1 cellular context compared by ENCODE assay signal in genomic region chr7:2232766-2233520, GRCh38.
TF ChIP-seq lines count a peak whose summit lies in the region.

Gene MAD1L1 (minus strand): TSS chr7:2232945. CDS start chr7:2230133, 2,812 bp downstream.

TF ChIP-seq in HEK293, 187 proteins besides CTCF, POLR2A, EP300 and RAD21 (continued from another document and continues in another):
- TF ChIP-seq, protein P1, sequence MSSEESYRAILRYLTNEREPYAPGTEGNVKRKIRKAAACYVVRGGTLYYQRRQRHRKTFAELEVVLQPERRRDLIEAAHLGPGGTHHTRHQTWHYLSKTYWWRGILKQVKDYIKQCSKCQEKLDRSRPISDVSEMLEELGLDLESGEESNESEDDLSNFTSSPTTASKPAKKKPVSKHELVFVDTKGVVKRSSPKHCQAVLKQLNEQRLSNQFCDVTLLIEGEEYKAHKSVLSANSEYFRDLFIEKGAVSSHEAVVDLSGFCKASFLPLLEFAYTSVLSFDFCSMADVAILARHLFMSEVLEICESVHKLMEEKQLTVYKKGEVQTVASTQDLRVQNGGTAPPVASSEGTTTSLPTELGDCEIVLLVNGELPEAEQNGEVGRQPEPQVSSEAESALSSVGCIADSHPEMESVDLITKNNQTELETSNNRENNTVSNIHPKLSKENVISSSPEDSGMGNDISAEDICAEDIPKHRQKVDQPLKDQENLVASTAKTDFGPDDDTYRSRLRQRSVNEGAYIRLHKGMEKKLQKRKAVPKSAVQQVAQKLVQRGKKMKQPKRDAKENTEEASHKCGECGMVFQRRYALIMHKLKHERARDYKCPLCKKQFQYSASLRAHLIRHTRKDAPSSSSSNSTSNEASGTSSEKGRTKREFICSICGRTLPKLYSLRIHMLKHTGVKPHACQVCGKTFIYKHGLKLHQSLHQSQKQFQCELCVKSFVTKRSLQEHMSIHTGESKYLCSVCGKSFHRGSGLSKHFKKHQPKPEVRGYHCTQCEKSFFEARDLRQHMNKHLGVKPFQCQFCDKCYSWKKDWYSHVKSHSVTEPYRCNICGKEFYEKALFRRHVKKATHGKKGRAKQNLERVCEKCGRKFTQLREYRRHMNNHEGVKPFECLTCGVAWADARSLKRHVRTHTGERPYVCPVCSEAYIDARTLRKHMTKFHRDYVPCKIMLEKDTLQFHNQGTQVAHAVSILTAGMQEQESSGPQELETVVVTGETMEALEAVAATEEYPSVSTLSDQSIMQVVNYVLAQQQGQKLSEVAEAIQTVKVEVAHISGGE (tag by site-specific recombination; conservative IDR thresholded peaks at IDR 0.05; ENCODE audit: low read depth): peak; percentile 81
- TF ChIP-seq ZNF391 (tag by site-specific recombination; IDR thresholded peaks at IDR 0.05; ENCODE audit: borderline replicate concordance, low read depth) (no peak), RBAK (tag by site-specific recombination; IDR thresholded peaks at IDR 0.05) (no peak), ZNF610 (tag by site-specific recombination; IDR thresholded peaks at IDR 0.05; ENCODE audit: borderline replicate concordance) (0 out of 2 replicates have a peak, but pooled peaks have one; percentile 58), ZNF529 (tag by site-specific recombination; IDR thresholded peaks at IDR 0.05; ENCODE audit: insufficient replicate concordance) (no peak), ZNF140 (tag by site-specific recombination; IDR thresholded peaks at IDR 0.05) (no peak), ZNF2 (tag by site-specific recombination; IDR thresholded peaks at IDR 0.05) (peak; percentile 88), ZNF416 (tag by site-specific recombination; IDR thresholded peaks at IDR 0.05) (no peak), KLF17 (tag by site-specific recombination; IDR thresholded peaks at IDR 0.05) (0 out of 2 replicates have a peak, but pooled peaks have one; percentile 26), ZNF354C (tag by site-specific recombination; IDR thresholded peaks at IDR 0.05; ENCODE audit: borderline replicate concordance, low read depth) (no peak), ZNF76 (tag by site-specific recombination; IDR thresholded peaks at IDR 0.05; ENCODE audit: borderline replicate concordance, low read depth) (peak; percentile 38; the same call in 1 of the 2 replicates), ZNF324 (tag by site-specific recombination; IDR thresholded peaks at IDR 0.05) (peak; percentile 78; the same call in 1 of the 2 replicates), ZNF184 (tag by site-specific recombination; IDR thresholded peaks at IDR 0.05) (0 out of 2 replicates have a peak, but pooled peaks have one; percentile 6), PATZ1 (tag by site-specific recombination; IDR thresholded peaks at IDR 0.05) (peak; percentile 73), ZBTB8A (tag by site-specific recombination; IDR thresholded peaks at IDR 0.05) (0 out of 2 replicates have a peak, but pooled peaks have one; percentile 10), ZNF221 (tag by site-specific recombination; IDR thresholded peaks at IDR 0.05; ENCODE audit: borderline replicate concordance) (no peak), GLI2 (tag by site-specific recombination; IDR thresholded peaks at IDR 0.05; ENCODE audit: borderline replicate concordance, low read depth) (no peak), ZNF146 (tag by site-specific recombination; IDR thresholded peaks at IDR 0.05) (no peak), ZNF433 (tag by site-specific recombination; IDR thresholded peaks at IDR 0.05; ENCODE audit: low read depth) (no peak), ZNF174 (tag by site-specific recombination; IDR thresholded peaks at IDR 0.05) (no peak), ZNF423 (tag by site-specific recombination; IDR thresholded peaks at IDR 0.05) (peak; percentile 93), ATF2 (tag by site-specific recombination; IDR thresholded peaks at IDR 0.05; ENCODE audit: low read depth) (no peak), KLF7 (tag by site-specific recombination; IDR thresholded peaks at IDR 0.05; ENCODE audit: borderline replicate concordance) (no peak), ZNF629 (tag by site-specific recombination; IDR thresholded peaks at IDR 0.05) (peak; percentile 69; the same call in 1 of the 2 replicates), ZNF544 (tag by site-specific recombination; IDR thresholded peaks at IDR 0.05) (no peak), ZNF777 (tag by site-specific recombination; IDR thresholded peaks at IDR 0.05; ENCODE audit: borderline replicate concordance) (no peak), ZNF513 (tag by site-specific recombination; IDR thresholded peaks at IDR 0.05) (no peak), ZNF133 (tag by site-specific recombination; IDR thresholded peaks at IDR 0.05) (no peak), YY1 (tag by site-specific recombination; IDR thresholded peaks at IDR 0.05) (no peak), ZEB2 (tag by site-specific recombination; IDR thresholded peaks at IDR 0.05) (peak; percentile 68), ZNF530 (tag by site-specific recombination; IDR thresholded peaks at IDR 0.05; ENCODE audit: low read depth) (peak; percentile 99), ZNF366 (tag by site-specific recombination; conservative IDR thresholded peaks at IDR 0.05) (no peak), BCL11A (tag by site-specific recombination; IDR thresholded peaks at IDR 0.05; ENCODE audit: low read depth) (no peak)
- TF ChIP-seq, protein P2, sequence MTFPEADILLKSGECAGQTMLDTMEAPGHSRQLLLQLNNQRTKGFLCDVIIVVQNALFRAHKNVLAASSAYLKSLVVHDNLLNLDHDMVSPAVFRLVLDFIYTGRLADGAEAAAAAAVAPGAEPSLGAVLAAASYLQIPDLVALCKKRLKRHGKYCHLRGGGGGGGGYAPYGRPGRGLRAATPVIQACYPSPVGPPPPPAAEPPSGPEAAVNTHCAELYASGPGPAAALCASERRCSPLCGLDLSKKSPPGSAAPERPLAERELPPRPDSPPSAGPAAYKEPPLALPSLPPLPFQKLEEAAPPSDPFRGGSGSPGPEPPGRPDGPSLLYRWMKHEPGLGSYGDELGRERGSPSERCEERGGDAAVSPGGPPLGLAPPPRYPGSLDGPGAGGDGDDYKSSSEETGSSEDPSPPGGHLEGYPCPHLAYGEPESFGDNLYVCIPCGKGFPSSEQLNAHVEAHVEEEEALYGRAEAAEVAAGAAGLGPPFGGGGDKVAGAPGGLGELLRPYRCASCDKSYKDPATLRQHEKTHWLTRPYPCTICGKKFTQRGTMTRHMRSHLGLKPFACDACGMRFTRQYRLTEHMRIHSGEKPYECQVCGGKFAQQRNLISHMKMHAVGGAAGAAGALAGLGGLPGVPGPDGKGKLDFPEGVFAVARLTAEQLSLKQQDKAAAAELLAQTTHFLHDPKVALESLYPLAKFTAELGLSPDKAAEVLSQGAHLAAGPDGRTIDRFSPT (tag by site-specific recombination; IDR thresholded peaks at IDR 0.05): no peak
- TF ChIP-seq, protein P3, sequence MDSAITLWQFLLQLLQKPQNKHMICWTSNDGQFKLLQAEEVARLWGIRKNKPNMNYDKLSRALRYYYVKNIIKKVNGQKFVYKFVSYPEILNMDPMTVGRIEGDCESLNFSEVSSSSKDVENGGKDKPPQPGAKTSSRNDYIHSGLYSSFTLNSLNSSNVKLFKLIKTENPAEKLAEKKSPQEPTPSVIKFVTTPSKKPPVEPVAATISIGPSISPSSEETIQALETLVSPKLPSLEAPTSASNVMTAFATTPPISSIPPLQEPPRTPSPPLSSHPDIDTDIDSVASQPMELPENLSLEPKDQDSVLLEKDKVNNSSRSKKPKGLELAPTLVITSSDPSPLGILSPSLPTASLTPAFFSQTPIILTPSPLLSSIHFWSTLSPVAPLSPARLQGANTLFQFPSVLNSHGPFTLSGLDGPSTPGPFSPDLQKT (IDR thresholded peaks at IDR 0.05; ENCODE audit: borderline replicate concordance, low read depth, low read length): no peak
- TF ChIP-seq, protein P4, sequence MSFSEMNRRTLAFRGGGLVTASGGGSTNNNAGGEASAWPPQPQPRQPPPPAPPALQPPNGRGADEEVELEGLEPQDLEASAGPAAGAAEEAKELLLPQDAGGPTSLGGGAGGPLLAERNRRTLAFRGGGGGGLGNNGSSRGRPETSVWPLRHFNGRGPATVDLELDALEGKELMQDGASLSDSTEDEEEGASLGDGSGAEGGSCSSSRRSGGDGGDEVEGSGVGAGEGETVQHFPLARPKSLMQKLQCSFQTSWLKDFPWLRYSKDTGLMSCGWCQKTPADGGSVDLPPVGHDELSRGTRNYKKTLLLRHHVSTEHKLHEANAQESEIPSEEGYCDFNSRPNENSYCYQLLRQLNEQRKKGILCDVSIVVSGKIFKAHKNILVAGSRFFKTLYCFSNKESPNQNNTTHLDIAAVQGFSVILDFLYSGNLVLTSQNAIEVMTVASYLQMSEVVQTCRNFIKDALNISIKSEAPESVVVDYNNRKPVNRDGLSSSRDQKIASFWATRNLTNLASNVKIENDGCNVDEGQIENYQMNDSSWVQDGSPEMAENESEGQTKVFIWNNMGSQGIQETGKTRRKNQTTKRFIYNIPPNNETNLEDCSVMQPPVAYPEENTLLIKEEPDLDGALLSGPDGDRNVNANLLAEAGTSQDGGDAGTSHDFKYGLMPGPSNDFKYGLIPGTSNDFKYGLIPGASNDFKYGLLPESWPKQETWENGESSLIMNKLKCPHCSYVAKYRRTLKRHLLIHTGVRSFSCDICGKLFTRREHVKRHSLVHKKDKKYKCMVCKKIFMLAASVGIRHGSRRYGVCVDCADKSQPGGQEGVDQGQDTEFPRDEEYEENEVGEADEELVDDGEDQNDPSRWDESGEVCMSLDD (tag by site-specific recombination; IDR thresholded peaks at IDR 0.05): no peak
- TF ChIP-seq, protein P5, sequence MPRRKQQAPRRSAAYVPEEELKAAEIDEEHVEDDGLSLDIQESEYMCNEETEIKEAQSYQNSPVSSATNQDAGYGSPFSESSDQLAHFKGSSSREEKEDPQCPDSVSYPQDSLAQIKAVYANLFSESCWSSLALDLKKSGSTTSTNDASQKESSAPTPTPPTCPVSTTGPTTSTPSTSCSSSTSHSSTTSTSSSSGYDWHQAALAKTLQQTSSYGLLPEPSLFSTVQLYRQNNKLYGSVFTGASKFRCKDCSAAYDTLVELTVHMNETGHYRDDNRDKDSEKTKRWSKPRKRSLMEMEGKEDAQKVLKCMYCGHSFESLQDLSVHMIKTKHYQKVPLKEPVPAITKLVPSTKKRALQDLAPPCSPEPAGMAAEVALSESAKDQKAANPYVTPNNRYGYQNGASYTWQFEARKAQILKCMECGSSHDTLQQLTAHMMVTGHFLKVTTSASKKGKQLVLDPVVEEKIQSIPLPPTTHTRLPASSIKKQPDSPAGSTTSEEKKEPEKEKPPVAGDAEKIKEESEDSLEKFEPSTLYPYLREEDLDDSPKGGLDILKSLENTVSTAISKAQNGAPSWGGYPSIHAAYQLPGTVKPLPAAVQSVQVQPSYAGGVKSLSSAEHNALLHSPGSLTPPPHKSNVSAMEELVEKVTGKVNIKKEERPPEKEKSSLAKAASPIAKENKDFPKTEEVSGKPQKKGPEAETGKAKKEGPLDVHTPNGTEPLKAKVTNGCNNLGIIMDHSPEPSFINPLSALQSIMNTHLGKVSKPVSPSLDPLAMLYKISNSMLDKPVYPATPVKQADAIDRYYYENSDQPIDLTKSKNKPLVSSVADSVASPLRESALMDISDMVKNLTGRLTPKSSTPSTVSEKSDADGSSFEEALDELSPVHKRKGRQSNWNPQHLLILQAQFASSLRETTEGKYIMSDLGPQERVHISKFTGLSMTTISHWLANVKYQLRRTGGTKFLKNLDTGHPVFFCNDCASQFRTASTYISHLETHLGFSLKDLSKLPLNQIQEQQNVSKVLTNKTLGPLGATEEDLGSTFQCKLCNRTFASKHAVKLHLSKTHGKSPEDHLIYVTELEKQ (tag by site-specific recombination; IDR thresholded peaks at IDR 0.05; ENCODE audit: borderline replicate concordance): no peak
